Comparison of ENCODE assay signal across 13 cellular contexts in genomic region chr10:90856261-90856660, GRCh38. TPM values are rescaled to one million over a fixed set of nuclear protein-coding genes. Genes with fewer than 3 reads are reported as not detected.
DNase-seq lines count a peak whose midpoint lies in the region; ATAC-seq and TF ChIP-seq lines count a peak whose summit lies in the region.
"Had no signal": no experiment of that assay in that cellular context is flagged by ENCODE, and none has a peak within 500 bp of the region (broad histone marks: within the 10 kb centered on the region; RNA-seq: fewer than 3 reads in every experiment).

No MANE protein-coding gene starts in this region.

- no peaks in the 10 kb centered on the region for H3K36me3 ChIP-seq in mesenchymal stem cell (ENCODE audit: control insufficient read depth in 1 of 2, insufficient read depth in 2 of 2, low read depth in 1 of 2, low read length in 2 of 2)

- peaks cover 20% of the 10 kb centered on the region for H3K9me3 ChIP-seq in mesenchymal stem cell (ENCODE audit: control insufficient read depth, low read length)

- no peak for ATAC-seq in left lobe of liver
- no peak for ATAC-seq in GM21529 (IDR thresholded peaks at IDR 0.05; ENCODE audit: unreplicated experiment)

- H3K14ac ChIP-seq in mesenchymal stem cell (ENCODE audit: low read length in 2 of 2): no peak overlapping the region

- H3K4me1 Mint-ChIP-seq in CD14-positive monocyte (peaks cover 30% of the 10 kb centered on the region), brain (peaks cover 11% of the 10 kb centered on the region)

- H3K27ac Mint-ChIP-seq in CD14-positive monocyte: no peak overlapping the region
- no peak overlapping the region for H3K27ac Mint-ChIP-seq in brain

- H3K36me3 Mint-ChIP-seq in CD14-positive monocyte (peaks cover 0 to 2% of the 10 kb centered on the region in 2 donors), brain (peaks cover 3% of the 10 kb centered on the region)

- intact Hi-C loops in CD14-positive monocyte (cut with micrococcal nuclease): no loop called here

- H3K27me3 ChIP-seq in mesenchymal stem cell (ENCODE audit: control insufficient read depth in 1 of 2, insufficient read depth in 1 of 2, low read length in 2 of 2): peaks cover 7 to 34% of the 10 kb centered on the region in 2 experiments

- H3K4me3 ChIP-seq in mesenchymal stem cell (ENCODE audit: insufficient read depth in 1 of 2, low read depth in 1 of 2, low read length in 2 of 2): no peak overlapping the region

- DNase-seq in CD14-positive monocyte (ENCODE audit: low spot score): no peak
- peak; percentile 49 for DNase-seq in HCEC 1CT
- DNase-seq in mesenchymal stem cell: peak; percentile 18
- no peak for DNase-seq in left lobe of liver (ENCODE audit: low spot score)
- no peak for DNase-seq in NOMO-1 treated with dmso at 0.1 percent for 144 hours (lab: John Stamatoyannopoulos, UW; ENCODE audit: unreplicated experiment)
- DNase-seq in NK-92 (lab: John Stamatoyannopoulos, UW; ENCODE audit: unreplicated experiment): no peak
- DNase-seq: activated CD4-positive, alpha-beta T cell treated with anti-CD3 and anti-CD28 coated beads for 1 hour; NCI-H2081 treated with DMSO at 0.1 percent for 48 hours; Right ventricle myocardium superior; stimulated activated CD8-positive, alpha-beta memory T cell treated with anti-CD3 and anti-CD28 coated beads, Interleukin-4, amount 100 ng/mL, for 48 hours had no signal

- H3K4ac ChIP-seq in mesenchymal stem cell (ENCODE audit: low read depth in 1 of 2, low read length in 2 of 2): no peak overlapping the region

- no peak overlapping the region for H4K91ac ChIP-seq in mesenchymal stem cell (ENCODE audit: low read length)

- H3K79me1 ChIP-seq in mesenchymal stem cell (replicated peaks; ENCODE audit: low read length, poor library complexity, severe bottlenecking): no peaks in the 10 kb centered on the region

- no peak overlapping the region for H3K9ac ChIP-seq in mesenchymal stem cell (ENCODE audit: low read length)

- no peak overlapping the region for H4K8ac ChIP-seq in mesenchymal stem cell (ENCODE audit: low read length)

- H3K4me1 ChIP-seq in mesenchymal stem cell (ENCODE audit: control insufficient read depth, insufficient read depth, low read depth, low read length): peaks cover 7% of the 10 kb centered on the region

- no peak overlapping the region for H3K27ac ChIP-seq in mesenchymal stem cell (ENCODE audit: low read length, poor library complexity, severe bottlenecking)

- H2BK15ac ChIP-seq in mesenchymal stem cell (ENCODE audit: low read depth, poor library complexity, severe bottlenecking): no peak overlapping the region

- no peak overlapping the region for H2AK5ac ChIP-seq in mesenchymal stem cell (ENCODE audit: low read length, severe bottlenecking)

- H3K18ac ChIP-seq in mesenchymal stem cell (ENCODE audit: low read depth in 1 of 2, low read length in 2 of 2): no peak overlapping the region

- H3K27me3 Mint-ChIP-seq in CD14-positive monocyte (ENCODE audit: low read depth in 3 of 3) (peaks cover 23 to 37% (median 32%) of the 10 kb centered on the region in 3 donors), brain (peaks cover 69% of the 10 kb centered on the region)

- H2BK5ac ChIP-seq in mesenchymal stem cell (ENCODE audit: low read depth, low read length, poor library complexity, severe bottlenecking): no peak overlapping the region

- no peak overlapping the region for H2AFZ ChIP-seq in mesenchymal stem cell (ENCODE audit: low read depth, low read length)

- H3K4me2 ChIP-seq in mesenchymal stem cell (ENCODE audit: low read length, poor library complexity, severe bottlenecking): no peak overlapping the region

- peak overlapping the region; percentile 96 to 98 for H3K4me3 Mint-ChIP-seq in CD14-positive monocyte
- peak overlapping the region; percentile 64 to 93 (median 91) for H3K4me3 Mint-ChIP-seq in brain

- TF ChIP-seq CTCF in CD14-positive monocyte (IDR thresholded peaks at IDR 0.05): no peak
- TF ChIP-seq CTCF in brain (conservative IDR thresholded peaks at IDR 0.05): no peak

- WGBS in mesenchymal stem cell: 100% methylated on average over 3 of the region's 3 CpGs

- H2BK12ac ChIP-seq in mesenchymal stem cell (ENCODE audit: low read length in 2 of 2): no peak overlapping the region

- H3K23ac ChIP-seq in mesenchymal stem cell (ENCODE audit: low read length in 2 of 2): no peak overlapping the region

- no peak overlapping the region for H2BK120ac ChIP-seq in mesenchymal stem cell (ENCODE audit: low read depth, low read length)

- H3K9me3 Mint-ChIP-seq in CD14-positive monocyte: peaks cover 4 to 11% (median 9%) of the 10 kb centered on the region in 7 donors
- H3K9me3 Mint-ChIP-seq in brain: peaks cover 9 to 14% (median 11%) of the 10 kb centered on the region in 5 experiments

RNA-seq across cellular contexts. Expression of gene HTR7, which starts 1.6 kb away (rescaled TPM):
- 1 to 10 TPM in 1 of 2 donors, under 1 TPM in 1; 0.95 to 1.1 TPM for polyA plus RNA-seq in CD14-positive monocyte
- polyA plus RNA-seq in brain (ENCODE audit: insufficient read depth, low read depth, low replicate concordance): not detected
- 1.3 TPM for polyA plus RNA-seq in mesenchymal stem cell (2013, experiment 1 of 2)
- polyA plus RNA-seq in mesenchymal stem cell (2013, experiment 2 of 2): 1.2 TPM
- 0.10 TPM for total RNA-seq in left lobe of liver
- total RNA-seq: HT-29 had no signal

RNA-seq across cellular contexts. Expression of gene RPP30, which starts 15.5 kb away (rescaled TPM):
- polyA plus RNA-seq in CD14-positive monocyte: 10 to 100 TPM; 40.3 to 42.9 TPM
- 27.1 TPM for polyA plus RNA-seq in brain (ENCODE audit: insufficient read depth, low read depth, low replicate concordance)
- 40.3 TPM for polyA plus RNA-seq in mesenchymal stem cell (2013, experiment 1 of 2)
- polyA plus RNA-seq in mesenchymal stem cell (2013, experiment 2 of 2): 41.5 TPM
- total RNA-seq in left lobe of liver: 8.4 TPM

Comparison
In these comparisons a context has a peak if more than half of its experiments do, and no peak if none do; other contexts are left out.
1. DNase-seq: peak in HCEC 1CT (single experiment) and mesenchymal stem cell (single experiment); none in CD14-positive monocyte (single experiment), left lobe of liver (single experiment), NOMO-1 treated with dmso at 0.1 percent for 144 hours (single experiment) and NK-92 (single experiment).